In the genomic region with DNA sequence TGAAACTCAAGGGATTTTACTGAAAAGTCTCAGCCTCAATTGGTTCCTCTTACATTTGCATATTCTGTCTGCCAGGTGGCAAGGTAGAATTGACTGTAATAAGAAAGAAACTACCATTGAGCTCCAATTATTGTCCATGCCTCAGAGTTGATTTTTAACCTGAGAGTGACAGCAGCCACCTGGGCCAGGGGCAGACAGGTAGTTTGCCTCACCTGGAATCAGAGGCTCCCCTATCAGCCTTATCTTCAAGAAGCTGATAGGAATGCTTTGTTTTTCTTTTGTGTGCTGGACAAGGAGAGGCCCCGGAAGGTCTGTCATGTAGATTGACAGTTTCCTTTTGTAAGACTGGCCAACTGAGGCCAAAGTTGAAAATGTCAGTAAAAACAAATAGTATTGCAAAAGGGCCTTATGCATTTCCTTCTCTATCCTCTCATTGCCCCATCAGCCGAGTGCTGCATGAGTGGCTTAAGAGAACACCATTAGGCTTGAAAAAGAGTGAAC, we compare ENCODE assay signal across 8 cellular contexts. TPM values are rescaled to one million over a fixed set of nuclear protein-coding genes. Genes with fewer than 3 reads are reported as not detected.
DNase-seq lines count a peak whose midpoint lies in the region; ATAC-seq, FAIRE-seq and TF ChIP-seq lines count a peak whose summit lies in the region.

No MANE protein-coding gene starts in this region.

- no peak for TF ChIP-seq CTCF in A549 (IDR thresholded peaks at IDR 0.05)
- no peak for TF ChIP-seq CTCF in IMR-90 (conservative IDR thresholded peaks at IDR 0.05; ENCODE audit: low read depth, low read length)
- no peak for TF ChIP-seq CTCF in fibroblast of lung (conservative IDR thresholded peaks at IDR 0.05 in 1 of 2, IDR thresholded peaks at IDR 0.05 in 1 of 2; ENCODE audit: low read depth in 1 of 2, low read length in 2 of 2)
- no peak for TF ChIP-seq CTCF in transverse colon (IDR thresholded peaks at IDR 0.05)
- TF ChIP-seq CTCF in prostate gland (IDR thresholded peaks at IDR 0.05), result no peak
- TF ChIP-seq CTCF in H9 (conservative IDR thresholded peaks at IDR 0.05), result no peak

- TF ChIP-seq POLR2A in A549 (IDR thresholded peaks at IDR 0.05; ENCODE audit: low read length) (no peak), IMR-90 (IDR thresholded peaks at IDR 0.05; ENCODE audit: low read depth, low read length) (no peak), transverse colon (IDR thresholded peaks at IDR 0.05) (no peak), prostate gland (IDR thresholded peaks at IDR 0.05) (no peak)

- DNase-seq in A549 (ENCODE audit: low read depth in 1 of 2, low spot score in 1 of 2), result no peak
- peak; percentile 42 for DNase-seq in IMR-90
- DNase-seq in fibroblast of lung (ENCODE audit: low read depth in 2 of 2), result peak in 1 of 2 donors; percentile 87
- peak; percentile 66 for DNase-seq in transverse colon
- no peak for DNase-seq in prostate gland (ENCODE audit: low spot score)
- no peak for DNase-seq in KG1 (lab: John Stamatoyannopoulos, UW)
- no peak for DNase-seq in H9

- CTCF ChIA-PET in A549 (lab: Yijun Ruan, JAX), result interaction anchor here (1.1 to 3.5 kb wide), 2 partner anchors 10 to 219 kb away, joined by 3 to 11 read pairs; no protein-coding TSS in a partner anchor
- CTCF ChIA-PET in IMR-90 (lab: Yijun Ruan, JAX), result no interaction called here

- no peak overlapping the region for H3T11ph ChIP-seq in H9 (ENCODE audit: low read length)

- H4K8ac ChIP-seq in IMR-90 (ENCODE audit: low read depth in 2 of 2, low read length in 2 of 2) (peak overlapping the region in 1 of 2 experiments; percentile 57; a peak in 2 of 4 replicates), H9 (replicated peaks; ENCODE audit: insufficient read length, low read depth, low read length) (no peak overlapping the region)

- FAIRE-seq in A549 (lab: Jason Lieb, UNC), result no peak

- H3K27ac Mint-ChIP-seq in H9, result peak overlapping the region in 1 of 3 experiments; percentile 74; a peak in 2 of 7 replicates

- H2BK5ac ChIP-seq in IMR-90 (ENCODE audit: low read depth, low read length, poor library complexity, severe bottlenecking) (peak overlapping the region; percentile 92), H9 (ENCODE audit: insufficient read length, low read length) (no peak overlapping the region)

- no peaks in the 10 kb centered on the region for H3K27me3 ChIP-seq in IMR-90 (ENCODE audit: control insufficient read depth, insufficient read depth, low read length)
- no peaks in the 10 kb centered on the region for H3K27me3 ChIP-seq in fibroblast of lung (ENCODE audit: control insufficient read depth, insufficient read depth, low read length)
- H3K27me3 ChIP-seq in transverse colon, result no peaks in the 10 kb centered on the region
- H3K27me3 ChIP-seq in prostate gland (replicated peaks; ENCODE audit: insufficient read depth), result no peaks in the 10 kb centered on the region
- no peaks in the 10 kb centered on the region for H3K27me3 ChIP-seq in H9 (ENCODE audit: insufficient read depth, low read length)

- no peak overlapping the region for H2AFZ ChIP-seq in IMR-90 (replicated peaks; ENCODE audit: low read length, poor library complexity)
- no peak overlapping the region for H2AFZ ChIP-seq in fibroblast of lung (ENCODE audit: low read length)
- no peak overlapping the region for H2AFZ ChIP-seq in H9 (ENCODE audit: low read length)

- H3K27ac ChIP-seq in A549 (peak overlapping the region; percentile 57 to 81), IMR-90 (ENCODE audit: insufficient read depth, low read length) (peak overlapping the region; percentile 76), fibroblast of lung (ENCODE audit: insufficient read depth, low read length) (peak overlapping the region; percentile 11), transverse colon (peak overlapping the region; percentile 62 to 74 (median 68)), prostate gland (no peak overlapping the region), H9 (ENCODE audit: insufficient read length, low read depth, low read length) (no peak overlapping the region)

- H3K4ac ChIP-seq in IMR-90 (ENCODE audit: low read depth, low read length) (0 out of 2 replicates have a peak overlapping the region, but pooled peaks have one; percentile 1), H9 (ENCODE audit: low read depth, low read length) (no peak overlapping the region)

- no peaks in the 10 kb centered on the region for H3K27me3 Mint-ChIP-seq in H9 (ENCODE audit: low read depth)

- H3K36me3 ChIP-seq in IMR-90 (ENCODE audit: control insufficient read depth, insufficient read depth, low read length) (peaks cover 31% of the 10 kb centered on the region), fibroblast of lung (ENCODE audit: control insufficient read depth, insufficient read depth, low read length) (peaks cover 17% of the 10 kb centered on the region), transverse colon (peaks cover 0 to 9% (median 0%) of the 10 kb centered on the region in 4 donors), prostate gland (no peaks in the 10 kb centered on the region)

- H3K56ac ChIP-seq in IMR-90 (ENCODE audit: extremely low read depth, insufficient read depth, low read length), result no peak overlapping the region
- no peak overlapping the region for H3K56ac ChIP-seq in H9 (ENCODE audit: insufficient read length, low read depth, low read length)

- ATAC-seq in A549 (peak in 1 of 2 experiments; percentile 28; a peak in 1 of 6 replicates), GM19438 (IDR thresholded peaks at IDR 0.05; ENCODE audit: low read depth, unreplicated experiment) (peak; percentile 54), IMR-90 (ENCODE audit: low read depth) (no peak)

- H3K9me1 ChIP-seq in IMR-90 (ENCODE audit: insufficient read depth, low read length), result peaks cover 43% of the 10 kb centered on the region

- no peak overlapping the region for H2BK12ac ChIP-seq in H9 (ENCODE audit: insufficient read length, low read depth, low read length)

- H3K4me2 ChIP-seq in A549 (peak overlapping the region; percentile 52), IMR-90 (ENCODE audit: low read depth, low read length) (peak overlapping the region; percentile 15), fibroblast of lung (ENCODE audit: extremely low read depth, insufficient read depth, low read length) (no peak overlapping the region), H9 (ENCODE audit: insufficient read depth, insufficient read length, low read length) (no peak overlapping the region)

- H3K9ac ChIP-seq in IMR-90 (ENCODE audit: low read depth, low read length) (no peak overlapping the region), fibroblast of lung (ENCODE audit: insufficient read depth, low read length) (no peak overlapping the region), H9 (ENCODE audit: extremely low read depth, insufficient read length, low read length) (no peak overlapping the region)

- TF ChIP-seq EP300 in A549 (IDR thresholded peaks at IDR 0.05) (no peak), transverse colon (IDR thresholded peaks at IDR 0.05; ENCODE audit: low read depth) (no peak)

- no peak overlapping the region for H3K4me3 Mint-ChIP-seq in H9

- WGBS in A549 (ENCODE audit: missing lambda C conversion rate), result 11% methylated on average over 2 of the region's 2 CpGs
- WGBS in IMR-90 (ENCODE audit: extremely low coverage in 2 of 2, insufficient read length in 1 of 2), 2 experiments, result no CpG with 5 or more reads among the region's 2 CpGs
- 6 to 22% methylated on average over 2 of the region's 2 CpGs for WGBS in transverse colon (ENCODE audit: low coverage in 1 of 2), 2 donors
- 52% methylated on average over 2 of the region's 2 CpGs for WGBS in prostate gland
- no CpG with 5 or more reads among the region's 2 CpGs for WGBS in H9 (ENCODE audit: extremely low coverage, insufficient read length, low lambda C conversion rate)

- H3K18ac ChIP-seq in IMR-90 (ENCODE audit: low read depth, low read length), result peak overlapping the region; percentile 17; the same call in 1 of the 2 replicates
- no peak overlapping the region for H3K18ac ChIP-seq in H9 (ENCODE audit: insufficient read length, low read depth, low read length)

- TF ChIP-seq RAD21 in A549 (conservative IDR thresholded peaks at IDR 0.05 in 1 of 2, IDR thresholded peaks at IDR 0.05 in 1 of 2), result no peak
- no peak for TF ChIP-seq RAD21 in IMR-90 (IDR thresholded peaks at IDR 0.05; ENCODE audit: low read length)

- H3K23ac ChIP-seq in IMR-90 (ENCODE audit: low read depth, low read length) (no peak overlapping the region; the same call in 1 of the 2 replicates), H9 (ENCODE audit: insufficient read length, low read depth, low read length) (no peak overlapping the region)

- H3K79me1 ChIP-seq in IMR-90 (ENCODE audit: low read depth in 1 of 2, low read length in 2 of 2), result peaks cover 6 to 77% of the 10 kb centered on the region in 2 experiments
- H3K79me1 ChIP-seq in H9 (ENCODE audit: insufficient read depth, low read depth, low read length, poor library complexity, severe bottlenecking), result no peaks in the 10 kb centered on the region

- H2BK120ac ChIP-seq in IMR-90 (ENCODE audit: low read depth, low read length) (no peak overlapping the region), H9 (ENCODE audit: low read depth, low read length, poor library complexity, severe bottlenecking) (no peak overlapping the region)

- intact Hi-C loops in IMR-90 (cut with micrococcal nuclease) (no loop called here), transverse colon (cut with DNase I; ENCODE audit: low total_unique reads) (no loop called here), prostate gland (cut with DNase I) (no loop called here)

- H2AK5ac ChIP-seq in IMR-90 (ENCODE audit: low read depth, low read length), result no peak overlapping the region; the same call in 1 of the 2 replicates
- H2AK5ac ChIP-seq in H9 (ENCODE audit: insufficient read length, low read length), result no peak overlapping the region

- H4K91ac ChIP-seq in IMR-90 (ENCODE audit: insufficient read depth, low read depth, low read length) (no peak overlapping the region), H9 (ENCODE audit: insufficient read length, low read depth, low read length) (no peak overlapping the region)

- H3K4me3 ChIP-seq in A549 (no peak overlapping the region), IMR-90 (ENCODE audit: insufficient read depth, low read depth, low read length) (no peak overlapping the region), fibroblast of lung (replicated peaks in 1 of 4; ENCODE audit: control extremely low read depth in 1 of 4, insufficient read depth in 1 of 4, low read depth in 3 of 4, low read length in 4 of 4) (no peak overlapping the region), transverse colon (no peak overlapping the region), prostate gland (no peak overlapping the region)

- in situ Hi-C loops in IMR-90 (cut with MboI; ENCODE audit: low sequenced_read_pairs), result loop anchor here (25.0 kb wide), 1 partner anchor 586 kb away; no protein-coding TSS in a partner anchor
- in situ Hi-C loops in transverse colon (cut with MboI; ENCODE audit: low pct_ligation_motif_present in 1 of 4, low pct_unique_long_range_greater_than_20kb in 1 of 4, low sequenced_read_pairs in 3 of 4), result no loop called here

- H2BK15ac ChIP-seq in IMR-90 (ENCODE audit: low read depth, low read length) (no peak overlapping the region), H9 (ENCODE audit: low read depth, low read length) (no peak overlapping the region)

- H3K14ac ChIP-seq in IMR-90 (replicated peaks; ENCODE audit: low read depth, low read length) (no peak overlapping the region), H9 (ENCODE audit: insufficient read depth, low read length) (no peak overlapping the region)

- no peak overlapping the region for H2BK20ac ChIP-seq in IMR-90 (ENCODE audit: low read depth, low read length)
- no peak overlapping the region for H2BK20ac ChIP-seq in H9 (ENCODE audit: low read depth, low read length, poor library complexity, severe bottlenecking)

- H3K9me3 ChIP-seq in A549 (no peaks in the 10 kb centered on the region), IMR-90 (ENCODE audit: control insufficient read depth, insufficient read depth, low read length) (no peaks in the 10 kb centered on the region), fibroblast of lung (ENCODE audit: control insufficient read depth, insufficient read depth, low read depth, low read length) (no peaks in the 10 kb centered on the region), transverse colon (no peaks in the 10 kb centered on the region), prostate gland (no peaks in the 10 kb centered on the region), H9 (ENCODE audit: control insufficient read depth, low read depth, low read length) (no peaks in the 10 kb centered on the region)

- H4K20me1 ChIP-seq in IMR-90 (ENCODE audit: insufficient read depth, low read length) (peaks cover 87% of the 10 kb centered on the region), fibroblast of lung (ENCODE audit: control insufficient read depth, extremely low read depth, insufficient read depth, low read length) (no peaks in the 10 kb centered on the region), H9 (ENCODE audit: control insufficient read depth, insufficient read depth, insufficient read length) (no peaks in the 10 kb centered on the region)

- dilution Hi-C loops in IMR-90 (cut with HindIII; ENCODE audit: low sequenced_read_pairs, unreplicated experiment), result no loop called here

- POLR2A ChIA-PET in A549 (lab: Yijun Ruan, JAX) (no interaction called here), IMR-90 (lab: Charles Lee; ENCODE audit: unreplicated experiment) (no interaction called here)

- 0 out of 2 replicates have a peak overlapping the region, but pooled peaks have one; percentile 17 for H4K5ac ChIP-seq in IMR-90 (ENCODE audit: low read depth, low read length)
- H4K5ac ChIP-seq in H9 (ENCODE audit: insufficient read length, low read depth, low read length), result no peak overlapping the region

- H3K4me1 Mint-ChIP-seq in H9, result peaks cover 31 to 33% of the 10 kb centered on the region in 2 experiments

- peaks cover 69% of the 10 kb centered on the region for H3K4me1 ChIP-seq in A549
- H3K4me1 ChIP-seq in IMR-90 (ENCODE audit: control insufficient read depth, insufficient read depth, low read length), result peaks cover 30% of the 10 kb centered on the region
- H3K4me1 ChIP-seq in fibroblast of lung (ENCODE audit: control insufficient read depth, extremely low read depth, insufficient read depth, low read length), result peaks cover 34% of the 10 kb centered on the region
- H3K4me1 ChIP-seq in transverse colon, result peaks cover 32 to 69% (median 50%) of the 10 kb centered on the region in 4 donors
- peaks cover 3% of the 10 kb centered on the region for H3K4me1 ChIP-seq in prostate gland (replicated peaks)
- H3K4me1 ChIP-seq in H9 (ENCODE audit: insufficient read depth, low read length), result peaks cover 10% of the 10 kb centered on the region; the same call in 1 of the 2 replicates

- no peak overlapping the region for H2AK9ac ChIP-seq in IMR-90 (replicated peaks; ENCODE audit: low read depth, low read length, poor library complexity)

- H3K36me3 Mint-ChIP-seq in H9 (ENCODE audit: insufficient read depth in 1 of 3, low read depth in 3 of 3), result no peaks in the 10 kb centered on the region

- no TSS peak for BruUV-seq in IMR-90 (replicated peaks; lab: Mats Ljungman, UMichigan)

- H3K9me3 Mint-ChIP-seq in H9, result no peaks in the 10 kb centered on the region

- H3K23me2 ChIP-seq in H9 (ENCODE audit: insufficient read length, low read depth, low read length, poor library complexity, severe bottlenecking), result no peaks in the 10 kb centered on the region

- H3K79me2 ChIP-seq in fibroblast of lung (ENCODE audit: control insufficient read depth, insufficient read depth, low read length) (peaks cover 93% of the 10 kb centered on the region), H9 (ENCODE audit: insufficient read depth, low read length) (no peaks in the 10 kb centered on the region)

RNA-seq across cellular contexts. Expression of a gene that starts 34.1 kb away (rescaled TPM):
- polyA plus RNA-seq in A549 (2011; rRNA removed) (309 and 350 TPM in 2 replicates), A549 (2017; fragmentation: RNase III; extraction: RNeasy Plus Mini Kit Qiagen cat#74134 plus additional on column Dnase treatment) (545 to 587 TPM (median 585 TPM) in 3 replicates), IMR-90 (2012; rRNA removed) (947 and 1,094 TPM in 2 replicates), fibroblast of lung (980 and 2,078 TPM in 2 replicates)
- 153 and 218 TPM in 2 replicates for polyA plus RNA-seq in A549 (2012; cell fraction: cytosol; rRNA removed)
- 265 and 417 TPM in 2 replicates for polyA plus RNA-seq in A549 (2012; cell fraction: nucleus; rRNA removed)
- 385 and 445 TPM in 2 replicates for polyA minus RNA-seq in A549 (2011; rRNA and poly(A)+ RNA removed)
- total RNA-seq in IMR-90 (2012; rRNA removed) (341 and 357 TPM in 2 replicates), fibroblast of lung (446 and 660 TPM in 2 replicates), transverse colon (100 to 1,000 TPM in 3 of 4 donors, 10 to 100 TPM in 1; 56.3 to 182 (median 114) TPM), prostate gland (100 to 1,000 TPM; 166 to 203 TPM), H9 (2021) (5.2 and 6.1 TPM in 2 replicates)
- polyA plus RNA-seq in IMR-90 (2012; cell fraction: cytosol; rRNA removed), result 502 and 1,091 TPM in 2 replicates
- 461 and 652 TPM in 2 replicates for polyA plus RNA-seq in IMR-90 (2012; cell fraction: nucleus; rRNA removed; ENCODE audit: low replicate concordance)
- 599 and 1,130 TPM in 2 replicates for polyA plus RNA-seq in fibroblast of lung (2012)
- polyA minus RNA-seq in fibroblast of lung (ENCODE audit: low replicate concordance), result 898 and 1,775 TPM in 2 replicates

Comparison
In these comparisons a context has a peak if more than half of its experiments do, and no peak if none do; other contexts are left out.
1. DNase-seq: peak in IMR-90 (single experiment) and transverse colon (single experiment); none in A549 (0 of 2), prostate gland (single experiment), KG1 (single experiment) and H9 (single experiment).
2. H3K27ac ChIP-seq: peak in A549 (2 of 2), IMR-90 (single experiment), fibroblast of lung (single experiment) and transverse colon (4 of 4); none in prostate gland (0 of 2) and H9 (single experiment).
3. H3K4me2 ChIP-seq: peak in A549 (single experiment) and IMR-90 (single experiment); none in fibroblast of lung (single experiment) and H9 (single experiment).